ENCODE assay signal across 8 cellular contexts in the genomic region with DNA sequence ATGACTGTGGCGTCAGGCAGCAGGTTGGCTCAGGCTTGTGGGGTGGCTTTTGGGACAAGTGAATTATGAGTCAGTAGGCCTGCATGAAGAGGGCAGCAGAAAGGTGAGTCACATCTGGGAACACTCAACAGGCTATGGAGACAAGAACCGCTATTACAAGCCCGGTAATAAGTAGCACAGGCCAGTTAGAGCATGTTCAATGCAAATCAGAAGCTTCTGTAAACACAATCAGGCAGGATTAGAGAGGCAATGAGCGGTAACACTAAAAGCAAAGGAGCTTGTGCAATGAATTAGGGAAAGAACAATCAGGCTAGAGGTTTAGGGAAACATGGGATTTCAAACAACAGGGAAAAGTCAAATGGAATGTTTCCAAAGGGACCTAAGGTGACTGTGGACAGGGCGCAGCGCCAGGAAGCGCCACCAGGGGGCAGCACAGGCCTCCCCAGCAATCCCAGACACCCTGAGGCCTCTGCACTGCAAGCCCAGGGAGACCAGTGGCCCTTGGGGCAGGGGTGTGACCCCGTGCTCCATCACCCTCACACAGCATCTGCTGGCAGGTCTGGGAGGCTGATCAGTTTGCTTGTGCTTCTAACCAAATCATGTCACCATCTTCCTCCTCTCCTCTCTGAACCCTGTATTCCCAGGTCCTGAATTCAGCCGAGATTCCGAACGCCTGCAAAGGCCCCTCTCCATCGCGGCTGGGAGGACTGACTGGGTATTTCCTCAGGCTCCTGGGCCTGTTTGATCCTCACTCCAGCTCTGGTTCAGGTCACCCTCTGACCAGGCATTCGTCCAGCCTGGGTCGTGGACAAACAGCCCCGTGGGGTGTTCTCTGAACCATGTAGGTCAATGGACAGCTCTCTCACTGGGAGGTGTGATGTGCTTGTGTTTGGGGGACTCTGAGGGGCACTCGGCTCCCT. TPM values are rescaled to one million over a fixed set of nuclear protein-coding genes. Genes with fewer than 3 reads are reported as not detected.
DNase-seq lines count a peak whose midpoint lies in the region; ATAC-seq and TF ChIP-seq lines count a peak whose summit lies in the region.

No MANE protein-coding gene starts in this region.

- H3K27me3 Mint-ChIP-seq in progenitor cell of endocrine pancreas = no peaks in the 10 kb centered on the region

- intact Hi-C loops in head of caudate nucleus (cut with DNase I) = no loop called here
- intact Hi-C loops in uterus (cut with DNase I; ENCODE audit: low total_unique reads) = no loop called here

- no peak overlapping the region for H3K4me3 ChIP-seq in SJCRH30
- H3K4me3 ChIP-seq in uterus = no peak overlapping the region

- H3K27ac ChIP-seq in SJCRH30 = no peak overlapping the region
- no peak overlapping the region for H3K27ac ChIP-seq in uterus

- peak; percentile 89 for DNase-seq in DMS153 (lab: John Stamatoyannopoulos, UW)
- peak; percentile 66 to 76 for DNase-seq in SJCRH30
- DNase-seq in activated naive CD4-positive, alpha-beta T cell treated with anti-CD3 and anti-CD28 coated beads, Interleukin-2, amount 50 U/mL, for 16 hours = peak; percentile 57
- peak; percentile 47 to 89 (median 75) for DNase-seq in head of caudate nucleus
- peak; percentile 65 for DNase-seq in progenitor cell of endocrine pancreas (ENCODE audit: low spot score, unreplicated experiment)
- peak in 1 of 2 donors; percentile 43 for DNase-seq in uterus

- peak; percentile 63 for ATAC-seq in GM21528 (IDR thresholded peaks at IDR 0.05; ENCODE audit: low FRiP score, unreplicated experiment)

- TF ChIP-seq POLR2A in uterus (IDR thresholded peaks at IDR 0.05) = no peak

- peaks cover 18% of the 10 kb centered on the region for H3K4me1 ChIP-seq in SJCRH30
- H3K4me1 ChIP-seq in uterus = no peaks in the 10 kb centered on the region

- no peaks in the 10 kb centered on the region for H3K9me3 ChIP-seq in SJCRH30 (replicated peaks)
- H3K9me3 ChIP-seq in uterus = no peaks in the 10 kb centered on the region

- no peaks in the 10 kb centered on the region for H3K27me3 ChIP-seq in SJCRH30
- H3K27me3 ChIP-seq in uterus = no peaks in the 10 kb centered on the region

- H3K36me3 Mint-ChIP-seq in progenitor cell of endocrine pancreas (ENCODE audit: insufficient read depth) = peaks cover 16% of the 10 kb centered on the region

- H3K27ac Mint-ChIP-seq in progenitor cell of endocrine pancreas = peak overlapping the region; percentile 19

- no peak overlapping the region for H3K4me3 Mint-ChIP-seq in progenitor cell of endocrine pancreas (ENCODE audit: low read depth)

- TF ChIP-seq CTCF in LNCAP (IDR thresholded peaks at IDR 0.05) (peak; percentile 99), progenitor cell of endocrine pancreas (IDR thresholded peaks at IDR 0.05; ENCODE audit: unreplicated experiment) (peak; percentile 96), uterus (IDR thresholded peaks at IDR 0.05) (peak; percentile 56 to 76 (median 64))

- no peaks in the 10 kb centered on the region for H3K9me3 Mint-ChIP-seq in progenitor cell of endocrine pancreas (ENCODE audit: low read depth)

- H3K36me3 ChIP-seq in SJCRH30 = no peaks in the 10 kb centered on the region
- no peaks in the 10 kb centered on the region for H3K36me3 ChIP-seq in uterus

- peaks cover 25% of the 10 kb centered on the region for H3K4me1 Mint-ChIP-seq in progenitor cell of endocrine pancreas (ENCODE audit: low read depth)

RNA-seq across cellular contexts. Expression of gene C11orf58, which starts 50.0 kb away (rescaled TPM):
- total RNA-seq in SJCRH30 (2014; rRNA removed; shearing (Covaris generic)) = 201 and 237 TPM in 2 replicates
- 162 and 166 TPM in 2 replicates for total RNA-seq in progenitor cell of endocrine pancreas
- 100 to 1,000 TPM; 126 to 252 (median 148) TPM for total RNA-seq in uterus
